ENCODE assay signal across 25 cellular contexts in genomic region chr17:44177641-44178040, GRCh38. TPM values are rescaled to one million over a fixed set of nuclear protein-coding genes. Genes with fewer than 3 reads are reported as not detected.
DNase-seq lines count a peak whose midpoint lies in the region; ATAC-seq, FAIRE-seq and TF ChIP-seq lines count a peak whose summit lies in the region.
"Had no signal": no experiment of that assay in that cellular context is flagged by ENCODE, and none has a peak within 500 bp of the region (broad histone marks: within the 10 kb centered on the region; RNA-seq: fewer than 3 reads in every experiment).

No MANE protein-coding gene starts in this region.

- H3K27me3 ChIP-seq in CD8-positive, alpha-beta T cell (ENCODE audit: insufficient read depth, low read length) = no peaks in the 10 kb centered on the region
- H3K27me3 ChIP-seq in K562 (ENCODE audit: control insufficient read depth in 2 of 2, insufficient read depth in 2 of 2, low read length in 2 of 2) = no peaks in the 10 kb centered on the region
- H3K27me3 ChIP-seq: BE2C, MG63 had no signal

- in situ Hi-C loops in K562 (cut with MboI) = no loop called here

- CTCF ChIA-PET in A549 (lab: Yijun Ruan, JAX) = interaction anchor here (1.0 to 3.7 kb wide), 2 partner anchors 10 to 34 kb away, joined by 3 to 18 read pairs; no protein-coding TSS in a partner anchor
- CTCF ChIA-PET in CD8-positive, alpha-beta T cell (lab: Charles Lee) = interaction anchor here (0.5 kb wide), 1 partner anchor 134 kb away, joined by 4 read pairs; no protein-coding TSS in a partner anchor
- CTCF ChIA-PET in K562 (lab: Yijun Ruan, JAX; ENCODE audit: low intra/inter-chr PET ratio) = no interaction called here
- CTCF ChIA-PET in activated CD4-positive, alpha-beta T cell treated with anti-CD3 and anti-CD28 coated beads for 36 hours (lab: Charles Lee) = interaction anchor here (1.2 kb wide), 1 partner anchor 27 kb away, joined by 4 read pairs; no protein-coding TSS in a partner anchor

- H3K79me2 ChIP-seq in K562 (ENCODE audit: control insufficient read depth, insufficient read depth, low read length) = peaks cover 9% of the 10 kb centered on the region; the same call in 1 of the 3 replicates

- no peak for DNase-seq in A549 (ENCODE audit: low read depth in 1 of 2, low spot score in 1 of 2)
- DNase-seq in CD8-positive, alpha-beta T cell = no peak
- no peak for DNase-seq in K562 (ENCODE audit: extremely low read depth in 1 of 4, low spot score in 3 of 4)
- DNase-seq in stimulated activated effector memory CD8-positive, alpha-beta T cell treated with anti-CD3 and anti-CD28 coated beads, Interleukin-12 subunit alpha, Interleukin-12 subunit beta, amount 100 ng/mL, for 72 hours (ENCODE audit: low spot score in 2 of 2) = no peak
- no peak for DNase-seq in NCI-H526 (lab: John Stamatoyannopoulos, UW)
- DNase-seq in 8988T = no peak
- DNase-seq in activated CD4-positive, alpha-beta T cell treated with anti-CD3 and anti-CD28 coated beads for 36 hours = no peak
- DNase-seq: BE2C; DMS153; DND-41; GM23248; H7; KG1; MG63; NCI-H1105 treated with DMSO at 0.1 percent for 48 hours; NCI-H2029; NCI-H446; NCI-H524 treated with DMSO at 0.1 percent for 48 hours; NCI-H82; NK-92 treated with Interleukin-12 subunit alpha and Interleukin-12 subunit beta, amount 100 ng/mL, for 24 hours; PC-3; SHP77 had no signal

- TF ChIP-seq POLR2A in A549 (IDR thresholded peaks at IDR 0.05; ENCODE audit: low read length) (no peak), K562 (conservative IDR thresholded peaks at IDR 0.05) (no peak)

- no peaks in the 10 kb centered on the region for H3K9me1 ChIP-seq in K562 (ENCODE audit: control insufficient read depth, insufficient read depth, low read length)

- peaks cover 43% of the 10 kb centered on the region for H3K36me3 Mint-ChIP-seq in CD8-positive, alpha-beta T cell
- peaks cover 48% of the 10 kb centered on the region for H3K36me3 Mint-ChIP-seq in stimulated activated effector memory CD8-positive, alpha-beta T cell treated with anti-CD3 and anti-CD28 coated beads, Interleukin-12 subunit alpha, Interleukin-12 subunit beta, amount 100 ng/mL, for 72 hours
- peaks cover 15% of the 10 kb centered on the region for H3K36me3 Mint-ChIP-seq in activated CD4-positive, alpha-beta T cell treated with anti-CD3 and anti-CD28 coated beads for 36 hours (ENCODE audit: low read depth)

- 85% methylated on average over 4 of the region's 4 CpGs for WGBS in A549 (ENCODE audit: missing lambda C conversion rate)
- 96% methylated on average over 3 of the region's 4 CpGs for WGBS in K562 (ENCODE audit: insufficient coverage, low coverage, missing lambda C conversion rate)

- no peak for FAIRE-seq in A549 (lab: Jason Lieb, UNC)
- no peak for FAIRE-seq in K562 (lab: Jason Lieb, UNC)
- FAIRE-seq: HTR-8/SVneo had no signal

- no peaks in the 10 kb centered on the region for H3K9me3 Mint-ChIP-seq in CD8-positive, alpha-beta T cell
- H3K9me3 Mint-ChIP-seq in stimulated activated effector memory CD8-positive, alpha-beta T cell treated with anti-CD3 and anti-CD28 coated beads, Interleukin-12 subunit alpha, Interleukin-12 subunit beta, amount 100 ng/mL, for 72 hours = no peaks in the 10 kb centered on the region
- no peaks in the 10 kb centered on the region for H3K9me3 Mint-ChIP-seq in activated CD4-positive, alpha-beta T cell treated with anti-CD3 and anti-CD28 coated beads for 36 hours (ENCODE audit: low read depth)

- no peaks in the 10 kb centered on the region for H3K27me3 Mint-ChIP-seq in CD8-positive, alpha-beta T cell (ENCODE audit: low read depth)
- H3K27me3 Mint-ChIP-seq in activated CD4-positive, alpha-beta T cell treated with anti-CD3 and anti-CD28 coated beads for 36 hours = no peaks in the 10 kb centered on the region

- H3K4me3 ChIP-seq in A549 = no peak overlapping the region
- no peak overlapping the region for H3K4me3 ChIP-seq in CD8-positive, alpha-beta T cell (ENCODE audit: low read depth, low read length)
- no peak overlapping the region for H3K4me3 ChIP-seq in K562
- H3K4me3 ChIP-seq: GM23248, MG63 had no signal

- TF ChIP-seq CTCF in A549 (IDR thresholded peaks at IDR 0.05) (no peak), K562 (IDR thresholded peaks at IDR 0.05 in 2 of 3, conservative IDR thresholded peaks at IDR 0.05 in 1 of 3; ENCODE audit: insufficient read depth in 2 of 3, low read depth in 1 of 3, low read length in 3 of 3) (no peak)
- TF ChIP-seq CTCF in CD8-positive, alpha-beta T cell (IDR thresholded peaks at IDR 0.05) = no peak

- peaks cover 13% of the 10 kb centered on the region for H3K36me3 ChIP-seq in CD8-positive, alpha-beta T cell (ENCODE audit: insufficient read depth, low read length)
- peaks cover 41% of the 10 kb centered on the region; the same call in 2 of the 3 replicates for H3K36me3 ChIP-seq in K562 (ENCODE audit: control insufficient read depth, insufficient read depth, low read length)

- TF ChIP-seq EP300 in A549 (IDR thresholded peaks at IDR 0.05) = no peak
- TF ChIP-seq EP300 in K562 (IDR thresholded peaks at IDR 0.05; ENCODE audit: low read length) = no peak

- BruUV-seq in K562 (replicated peaks; lab: Mats Ljungman, UMichigan) = no TSS peak

- intact Hi-C loops in CD8-positive, alpha-beta T cell (cut with DNase I, micrococcal nuclease) = no loop called here
- intact Hi-C loops in K562 (cut with micrococcal nuclease) = no loop called here
- intact Hi-C loops in activated CD4-positive, alpha-beta T cell treated with anti-CD3 and anti-CD28 coated beads for 36 hours (cut with DNase I, micrococcal nuclease) = no loop called here

- no peaks in the 10 kb centered on the region for H4K20me1 ChIP-seq in K562 (replicated peaks; ENCODE audit: control insufficient read depth, insufficient read depth, low read length)

- H3K4me1 Mint-ChIP-seq in CD8-positive, alpha-beta T cell (ENCODE audit: low read depth) = peaks cover 10% of the 10 kb centered on the region
- peaks cover 12% of the 10 kb centered on the region for H3K4me1 Mint-ChIP-seq in stimulated activated effector memory CD8-positive, alpha-beta T cell treated with anti-CD3 and anti-CD28 coated beads, Interleukin-12 subunit alpha, Interleukin-12 subunit beta, amount 100 ng/mL, for 72 hours
- peaks cover 6% of the 10 kb centered on the region for H3K4me1 Mint-ChIP-seq in activated CD4-positive, alpha-beta T cell treated with anti-CD3 and anti-CD28 coated beads for 36 hours
- H3K4me1 Mint-ChIP-seq: CD14-positive monocyte had no signal

- H3K9me3 ChIP-seq in A549 (no peaks in the 10 kb centered on the region), K562 (replicated peaks; ENCODE audit: control insufficient read depth, insufficient read depth, low read depth, low read length) (no peaks in the 10 kb centered on the region)
- no peaks in the 10 kb centered on the region for H3K9me3 ChIP-seq in CD8-positive, alpha-beta T cell (ENCODE audit: low read length)
- H3K9me3 ChIP-seq: BE2C, MG63 had no signal

- no peak overlapping the region for H3K4me2 ChIP-seq in A549
- no peak overlapping the region for H3K4me2 ChIP-seq in K562 (ENCODE audit: insufficient read depth, low read length)

- H3K27ac Mint-ChIP-seq in CD8-positive, alpha-beta T cell = peak overlapping the region; percentile 37
- peak overlapping the region; percentile 50 for H3K27ac Mint-ChIP-seq in stimulated activated effector memory CD8-positive, alpha-beta T cell treated with anti-CD3 and anti-CD28 coated beads, Interleukin-12 subunit alpha, Interleukin-12 subunit beta, amount 100 ng/mL, for 72 hours
- H3K27ac Mint-ChIP-seq in activated CD4-positive, alpha-beta T cell treated with anti-CD3 and anti-CD28 coated beads for 36 hours = no peak overlapping the region

- ATAC-seq in A549 (peak; percentile 10 to 26; a peak in 2 of 6 replicates), K562 (peak; percentile 18; the same call in 1 of the 3 replicates)
- ATAC-seq in CD8-positive, alpha-beta T cell = no peak
- peak; percentile 13 for ATAC-seq in stimulated activated effector memory CD8-positive, alpha-beta T cell treated with anti-CD3 and anti-CD28 coated beads, Interleukin-12 subunit alpha, Interleukin-12 subunit beta, amount 100 ng/mL, for 72 hours
- ATAC-seq in activated CD4-positive, alpha-beta T cell treated with anti-CD3 and anti-CD28 coated beads for 36 hours = no peak
- ATAC-seq: PC-3 had no signal

- POLR2A ChIA-PET in A549 (lab: Yijun Ruan, JAX) = no interaction called here
- POLR2A ChIA-PET in CD8-positive, alpha-beta T cell (lab: Charles Lee) = no interaction called here
- POLR2A ChIA-PET in K562 (lab: Yijun Ruan, JAX) = interaction anchor here (1.0 to 3.2 kb wide), 3 partner anchors 8 to 10 kb away, joined by 3 to 10 read pairs (median 3); partner anchors contain the start of gene TMUB2
- POLR2A ChIA-PET in activated CD4-positive, alpha-beta T cell treated with anti-CD3 and anti-CD28 coated beads for 36 hours (lab: Charles Lee) = no interaction called here

- no peak overlapping the region for H2AFZ ChIP-seq in K562 (ENCODE audit: low read depth, low read length)
- H2AFZ ChIP-seq: GM23248 had no signal

- no peaks in the 10 kb centered on the region for H3K4me1 ChIP-seq in A549
- no peaks in the 10 kb centered on the region for H3K4me1 ChIP-seq in CD8-positive, alpha-beta T cell (ENCODE audit: insufficient read depth, low read length)
- H3K4me1 ChIP-seq in K562 (replicated peaks in 1 of 2; ENCODE audit: control insufficient read depth in 2 of 2, insufficient read depth in 2 of 2, low read length in 2 of 2) = peaks cover 0 to 11% of the 10 kb centered on the region in 2 experiments; a peak in 1 of 5 replicates

- 0 out of 4 replicates have a peak overlapping the region, but pooled peaks of 1 of the 2 experiments have one; percentile 45 for H3K9ac ChIP-seq in K562 (ENCODE audit: insufficient read depth in 1 of 2, low read depth in 2 of 2, low read length in 2 of 2)
- H3K9ac ChIP-seq: GM23248 had no signal

- H3K4me3 Mint-ChIP-seq in CD8-positive, alpha-beta T cell = no peak overlapping the region
- no peak overlapping the region for H3K4me3 Mint-ChIP-seq in stimulated activated effector memory CD8-positive, alpha-beta T cell treated with anti-CD3 and anti-CD28 coated beads, Interleukin-12 subunit alpha, Interleukin-12 subunit beta, amount 100 ng/mL, for 72 hours
- no peak overlapping the region for H3K4me3 Mint-ChIP-seq in activated CD4-positive, alpha-beta T cell treated with anti-CD3 and anti-CD28 coated beads for 36 hours
- H3K4me3 Mint-ChIP-seq: CD14-positive monocyte had no signal

- TF ChIP-seq RAD21 in A549 (conservative IDR thresholded peaks at IDR 0.05 in 1 of 2, IDR thresholded peaks at IDR 0.05 in 1 of 2) (no peak), K562 (CRISPR knock-in tag; conservative IDR thresholded peaks at IDR 0.05 in 1 of 2, IDR thresholded peaks at IDR 0.05 in 1 of 2) (no peak)

- no peak overlapping the region for H3K27ac ChIP-seq in A549
- no peak overlapping the region for H3K27ac ChIP-seq in CD8-positive, alpha-beta T cell (ENCODE audit: low read depth, low read length)
- no peak overlapping the region for H3K27ac ChIP-seq in K562 (ENCODE audit: extremely low read depth, low read depth, low read length)
- H3K27ac ChIP-seq: GM23248 had no signal

RNA-seq across cellular contexts. Expression of gene ASB16, which starts 7.1 kb away (rescaled TPM):
- 0.05 TPM in 1 of 2 replicates, not detected in the other for polyA plus RNA-seq in A549 (2011; rRNA removed)
- polyA plus RNA-seq in A549 (2012; cell fraction: cytosol; rRNA removed) = 0.04 and 0.06 TPM in 2 replicates
- polyA plus RNA-seq in A549 (2012; cell fraction: nucleus; rRNA removed) = 0.67 and 0.69 TPM in 2 replicates
- polyA plus RNA-seq in A549 (2017; fragmentation: RNase III; extraction: RNeasy Plus Mini Kit Qiagen cat#74134 plus additional on column Dnase treatment) = 0.12 to 0.16 TPM (median 0.15 TPM) in 3 replicates
- not detected in 2 replicates for polyA minus RNA-seq in A549 (2011; rRNA and poly(A)+ RNA removed)
- not detected for total RNA-seq in CD8-positive, alpha-beta T cell
- 0.44 TPM in 1 of 2 replicates, not detected in the other for total RNA-seq in K562 (2011; cell fraction: chromatin; rRNA removed; ENCODE audit: low replicate concordance)
- 0.33 and 0.39 TPM in 2 replicates for total RNA-seq in K562 (2011; cell fraction: nucleolus; rRNA removed)
- 0.31 TPM in 1 of 2 replicates, not detected in the other for total RNA-seq in K562 (2011; cell fraction: nucleoplasm; rRNA removed)
- total RNA-seq in K562 (2014; rRNA removed) = not detected in 2 replicates
- not detected in 2 replicates for total RNA-seq in K562 (2014; rRNA removed; fragmentation: Illumina TruSeq; extraction: Trizol)
- total RNA-seq in K562 (2015; rRNA removed; fragmentation: Illumina TruSeq; extraction: Trizol) = not detected in 2 replicates
- total RNA-seq in K562 (2021) = not detected in 2 replicates
- polyA plus RNA-seq in K562 (2011; rRNA removed) = 0.07 and 0.14 TPM in 2 replicates
- polyA plus RNA-seq in K562 (2011; cell fraction: cytosol; rRNA removed) = 0.03 and 0.04 TPM in 2 replicates
- polyA plus RNA-seq in K562 (2011; cell fraction: nucleus; rRNA removed) = 0.07 and 0.24 TPM in 2 replicates
- polyA plus RNA-seq in K562 (2012) = 1.0 and 1.8 TPM in 2 replicates
- not detected in 2 replicates for polyA plus RNA-seq in K562 (2014; fragmentation: Illumina TruSeq; extraction: Trizol)
- under 1 TPM in 1 of 2 experiments, not detected in 1; 0.03 TPM for polyA plus RNA-seq in K562 (2014; fragmentation: Nextera tagmentation; extraction: Ambion mirVana)
- polyA plus RNA-seq in K562 (2014; rRNA removed) = 0.23 TPM in 1 of 2 replicates, not detected in the other
- not detected in 2 replicates for polyA minus RNA-seq in K562 (2011; rRNA and poly(A)+ RNA removed)
- polyA minus RNA-seq in K562 (2011; cell fraction: cytosol; rRNA and poly(A)+ RNA removed) = not detected in 2 replicates
- not detected in 2 replicates for polyA minus RNA-seq in K562 (2011; cell fraction: nucleus; rRNA and poly(A)+ RNA removed)
- under 1 TPM; 0.14 TPM for total RNA-seq in activated CD4-positive, alpha-beta T cell treated with anti-CD3 and anti-CD28 coated beads for 36 hours
- total RNA-seq: GM23248, SK-MEL-5 had no signal
- polyA plus RNA-seq: CD14-positive monocyte had no signal

RNA-seq across cellular contexts. Expression of gene TMUB2, which starts 9.1 kb away (rescaled TPM):
- polyA plus RNA-seq in A549 (2011; rRNA removed) (36.2 and 43.3 TPM in 2 replicates), A549 (2017; fragmentation: RNase III; extraction: RNeasy Plus Mini Kit Qiagen cat#74134 plus additional on column Dnase treatment) (37.6 to 44.4 TPM (median 42.0 TPM) in 3 replicates), K562 (2011; rRNA removed) (24.1 and 29.5 TPM in 2 replicates), K562 (2014; fragmentation: Illumina TruSeq; extraction: Trizol) (24.0 and 26.8 TPM in 2 replicates), K562 (2014; fragmentation: Nextera tagmentation; extraction: Ambion mirVana) (1 to 10 TPM; 4.1 to 6.2 TPM), K562 (2014; rRNA removed) (27.3 and 29.8 TPM in 2 replicates)
- 37.3 and 45.4 TPM in 2 replicates for polyA plus RNA-seq in A549 (2012; cell fraction: cytosol; rRNA removed)
- polyA plus RNA-seq in A549 (2012; cell fraction: nucleus; rRNA removed) = 104 and 115 TPM in 2 replicates
- 29.9 and 32.2 TPM in 2 replicates for polyA minus RNA-seq in A549 (2011; rRNA and poly(A)+ RNA removed)
- 10 to 100 TPM; 43.2 to 43.8 TPM for total RNA-seq in CD8-positive, alpha-beta T cell
- 38.1 and 99.8 TPM in 2 replicates for total RNA-seq in K562 (2011; cell fraction: chromatin; rRNA removed; ENCODE audit: low replicate concordance)
- total RNA-seq in K562 (2011; cell fraction: nucleolus; rRNA removed) = 73.8 and 91.2 TPM in 2 replicates
- 60.6 and 66.9 TPM in 2 replicates for total RNA-seq in K562 (2011; cell fraction: nucleoplasm; rRNA removed)
- total RNA-seq in K562 (2014; rRNA removed) (16.3 and 25.4 TPM in 2 replicates), K562 (2014; rRNA removed; fragmentation: Illumina TruSeq; extraction: Trizol) (8.4 and 9.7 TPM in 2 replicates), K562 (2015; rRNA removed; fragmentation: Illumina TruSeq; extraction: Trizol) (15.6 and 15.8 TPM in 2 replicates), K562 (2021) (20.3 and 21.1 TPM in 2 replicates)
- polyA plus RNA-seq in K562 (2011; cell fraction: cytosol; rRNA removed) = 31.6 and 38.9 TPM in 2 replicates
- 115 and 122 TPM in 2 replicates for polyA plus RNA-seq in K562 (2011; cell fraction: nucleus; rRNA removed)
- polyA plus RNA-seq in K562 (2012) = 20.3 and 28.3 TPM in 2 replicates
- polyA minus RNA-seq in K562 (2011; rRNA and poly(A)+ RNA removed) = 10.3 and 12.0 TPM in 2 replicates
- 7.9 and 10.4 TPM in 2 replicates for polyA minus RNA-seq in K562 (2011; cell fraction: cytosol; rRNA and poly(A)+ RNA removed)
- polyA minus RNA-seq in K562 (2011; cell fraction: nucleus; rRNA and poly(A)+ RNA removed) = 13.3 and 18.0 TPM in 2 replicates
- 10 to 100 TPM; 19.8 to 20.3 TPM for total RNA-seq in activated CD4-positive, alpha-beta T cell treated with anti-CD3 and anti-CD28 coated beads for 36 hours

RNA-seq across cellular contexts. Expression of gene ATXN7L3, which starts 22.0 kb away (rescaled TPM):
- polyA plus RNA-seq in A549 (2011; rRNA removed) (65.7 and 72.7 TPM in 2 replicates), A549 (2017; fragmentation: RNase III; extraction: RNeasy Plus Mini Kit Qiagen cat#74134 plus additional on column Dnase treatment) (54.0 to 66.2 TPM (median 60.5 TPM) in 3 replicates), K562 (2011; rRNA removed) (31.5 and 33.2 TPM in 2 replicates), K562 (2014; fragmentation: Illumina TruSeq; extraction: Trizol) (39.1 and 39.4 TPM in 2 replicates), K562 (2014; fragmentation: Nextera tagmentation; extraction: Ambion mirVana) (under 1 TPM; 0.62 to 0.90 TPM), K562 (2014; rRNA removed) (34.9 and 45.5 TPM in 2 replicates)
- 39.3 and 52.4 TPM in 2 replicates for polyA plus RNA-seq in A549 (2012; cell fraction: cytosol; rRNA removed)
- 84.7 and 105 TPM in 2 replicates for polyA plus RNA-seq in A549 (2012; cell fraction: nucleus; rRNA removed)
- polyA minus RNA-seq in A549 (2011; rRNA and poly(A)+ RNA removed) = 67.2 and 79.1 TPM in 2 replicates
- total RNA-seq in CD8-positive, alpha-beta T cell = 10 to 100 TPM; 85.5 to 85.7 TPM
- 51.6 and 129 TPM in 2 replicates for total RNA-seq in K562 (2011; cell fraction: chromatin; rRNA removed; ENCODE audit: low replicate concordance)
- 62.6 and 75.4 TPM in 2 replicates for total RNA-seq in K562 (2011; cell fraction: nucleolus; rRNA removed)
- 53.1 and 57.1 TPM in 2 replicates for total RNA-seq in K562 (2011; cell fraction: nucleoplasm; rRNA removed)
- total RNA-seq in K562 (2014; rRNA removed) (37.9 and 39.0 TPM in 2 replicates), K562 (2014; rRNA removed; fragmentation: Illumina TruSeq; extraction: Trizol) (22.7 and 23.9 TPM in 2 replicates), K562 (2015; rRNA removed; fragmentation: Illumina TruSeq; extraction: Trizol) (30.5 and 30.9 TPM in 2 replicates), K562 (2021) (56.4 and 66.1 TPM in 2 replicates)
- 36.0 and 37.1 TPM in 2 replicates for polyA plus RNA-seq in K562 (2011; cell fraction: cytosol; rRNA removed)
- polyA plus RNA-seq in K562 (2011; cell fraction: nucleus; rRNA removed) = 79.2 and 91.4 TPM in 2 replicates
- polyA plus RNA-seq in K562 (2012) = 32.1 and 40.8 TPM in 2 replicates
- polyA minus RNA-seq in K562 (2011; rRNA and poly(A)+ RNA removed) = 42.8 and 44.3 TPM in 2 replicates
- 17.8 and 23.8 TPM in 2 replicates for polyA minus RNA-seq in K562 (2011; cell fraction: cytosol; rRNA and poly(A)+ RNA removed)
- 35.0 and 46.0 TPM in 2 replicates for polyA minus RNA-seq in K562 (2011; cell fraction: nucleus; rRNA and poly(A)+ RNA removed)
- 10 to 100 TPM; 66.3 to 70.6 TPM for total RNA-seq in activated CD4-positive, alpha-beta T cell treated with anti-CD3 and anti-CD28 coated beads for 36 hours

RNA-seq across cellular contexts. Expression of gene HROB, which starts 35.9 kb away (rescaled TPM):
- polyA plus RNA-seq in A549 (2011; rRNA removed) = 5.4 and 5.6 TPM in 2 replicates
- 8.2 and 11.1 TPM in 2 replicates for polyA plus RNA-seq in A549 (2012; cell fraction: cytosol; rRNA removed)
- polyA plus RNA-seq in A549 (2012; cell fraction: nucleus; rRNA removed) = 23.5 and 24.0 TPM in 2 replicates
- polyA plus RNA-seq in A549 (2017; fragmentation: RNase III; extraction: RNeasy Plus Mini Kit Qiagen cat#74134 plus additional on column Dnase treatment) = 6.0 to 7.1 TPM (median 6.8 TPM) in 3 replicates
- 16.0 and 16.7 TPM in 2 replicates for polyA minus RNA-seq in A549 (2011; rRNA and poly(A)+ RNA removed)
- 1 to 10 TPM; 4.0 to 4.9 TPM for total RNA-seq in CD8-positive, alpha-beta T cell
- 57.8 and 130 TPM in 2 replicates for total RNA-seq in K562 (2011; cell fraction: chromatin; rRNA removed; ENCODE audit: low replicate concordance)
- total RNA-seq in K562 (2011; cell fraction: nucleolus; rRNA removed) = 60.3 and 68.5 TPM in 2 replicates
- total RNA-seq in K562 (2011; cell fraction: nucleoplasm; rRNA removed) = 45.9 and 50.4 TPM in 2 replicates
- total RNA-seq in K562 (2014; rRNA removed) = 10.4 and 15.0 TPM in 2 replicates
- total RNA-seq in K562 (2014; rRNA removed; fragmentation: Illumina TruSeq; extraction: Trizol) = 7.1 and 9.3 TPM in 2 replicates
- total RNA-seq in K562 (2015; rRNA removed; fragmentation: Illumina TruSeq; extraction: Trizol) = 9.6 and 9.8 TPM in 2 replicates
- 17.5 and 20.1 TPM in 2 replicates for total RNA-seq in K562 (2021)
- polyA plus RNA-seq in K562 (2011; rRNA removed) = 11.9 and 25.9 TPM in 2 replicates
- 22.0 and 24.6 TPM in 2 replicates for polyA plus RNA-seq in K562 (2011; cell fraction: cytosol; rRNA removed)
- 34.5 and 44.9 TPM in 2 replicates for polyA plus RNA-seq in K562 (2011; cell fraction: nucleus; rRNA removed)
- polyA plus RNA-seq in K562 (2012) = 11.8 and 18.1 TPM in 2 replicates
- polyA plus RNA-seq in K562 (2014; fragmentation: Illumina TruSeq; extraction: Trizol) = 18.9 and 19.5 TPM in 2 replicates
- 1 to 10 TPM; 6.6 to 6.7 TPM for polyA plus RNA-seq in K562 (2014; fragmentation: Nextera tagmentation; extraction: Ambion mirVana)
- polyA plus RNA-seq in K562 (2014; rRNA removed) = 10.6 and 13.5 TPM in 2 replicates
- polyA minus RNA-seq in K562 (2011; rRNA and poly(A)+ RNA removed) = 21.5 and 22.0 TPM in 2 replicates
- polyA minus RNA-seq in K562 (2011; cell fraction: cytosol; rRNA and poly(A)+ RNA removed) = 15.9 and 16.5 TPM in 2 replicates
- 10.0 and 13.3 TPM in 2 replicates for polyA minus RNA-seq in K562 (2011; cell fraction: nucleus; rRNA and poly(A)+ RNA removed)
- total RNA-seq in activated CD4-positive, alpha-beta T cell treated with anti-CD3 and anti-CD28 coated beads for 36 hours = 10 to 100 TPM; 17.1 to 23.3 TPM

RNA-seq across cellular contexts. Expression of gene UBTF, which starts 41.8 kb away (rescaled TPM):
- polyA plus RNA-seq in A549 (2011; rRNA removed) (39.8 and 44.0 TPM in 2 replicates), A549 (2017; fragmentation: RNase III; extraction: RNeasy Plus Mini Kit Qiagen cat#74134 plus additional on column Dnase treatment) (75.0 to 76.2 TPM (median 75.5 TPM) in 3 replicates), K562 (2011; rRNA removed) (28.5 and 31.4 TPM in 2 replicates), K562 (2014; fragmentation: Illumina TruSeq; extraction: Trizol) (96.5 and 110 TPM in 2 replicates), K562 (2014; fragmentation: Nextera tagmentation; extraction: Ambion mirVana) (1 to 10 TPM; 1.2 to 1.5 TPM), K562 (2014; rRNA removed) (75.8 and 83.6 TPM in 2 replicates)
- 37.0 and 41.6 TPM in 2 replicates for polyA plus RNA-seq in A549 (2012; cell fraction: cytosol; rRNA removed)
- polyA plus RNA-seq in A549 (2012; cell fraction: nucleus; rRNA removed) = 36.1 and 47.3 TPM in 2 replicates
- polyA minus RNA-seq in A549 (2011; rRNA and poly(A)+ RNA removed) = 28.2 and 29.7 TPM in 2 replicates
- 100 to 1,000 TPM; 151 to 155 TPM for total RNA-seq in CD8-positive, alpha-beta T cell
- 89.5 and 158 TPM in 2 replicates for total RNA-seq in K562 (2011; cell fraction: chromatin; rRNA removed; ENCODE audit: low replicate concordance)
- total RNA-seq in K562 (2011; cell fraction: nucleolus; rRNA removed) = 66.7 and 67.4 TPM in 2 replicates
- total RNA-seq in K562 (2011; cell fraction: nucleoplasm; rRNA removed) = 88.9 and 94.8 TPM in 2 replicates
- total RNA-seq in K562 (2014; rRNA removed) (107 and 113 TPM in 2 replicates), K562 (2014; rRNA removed; fragmentation: Illumina TruSeq; extraction: Trizol) (50.3 and 53.8 TPM in 2 replicates), K562 (2015; rRNA removed; fragmentation: Illumina TruSeq; extraction: Trizol) (85.8 and 86.3 TPM in 2 replicates), K562 (2021) (90.1 and 93.9 TPM in 2 replicates)
- 15.1 and 15.4 TPM in 2 replicates for polyA plus RNA-seq in K562 (2011; cell fraction: cytosol; rRNA removed)
- 56.9 and 86.7 TPM in 2 replicates for polyA plus RNA-seq in K562 (2011; cell fraction: nucleus; rRNA removed)
- polyA plus RNA-seq in K562 (2012) = 61.3 and 68.3 TPM in 2 replicates
- polyA minus RNA-seq in K562 (2011; rRNA and poly(A)+ RNA removed) = 30.2 and 35.1 TPM in 2 replicates
- 21.8 and 22.2 TPM in 2 replicates for polyA minus RNA-seq in K562 (2011; cell fraction: cytosol; rRNA and poly(A)+ RNA removed)
- polyA minus RNA-seq in K562 (2011; cell fraction: nucleus; rRNA and poly(A)+ RNA removed) = 34.5 and 53.5 TPM in 2 replicates
- 100 to 1,000 TPM; 127 to 162 TPM for total RNA-seq in activated CD4-positive, alpha-beta T cell treated with anti-CD3 and anti-CD28 coated beads for 36 hours

Comparison
In these comparisons a context has a peak if more than half of its experiments do, and no peak if none do; other contexts are left out.
1. ATAC-seq: peak in A549 (2 of 2), K562 (single experiment) and stimulated activated effector memory CD8-positive, alpha-beta T cell treated with anti-CD3 and anti-CD28 coated beads, Interleukin-12 subunit alpha, Interleukin-12 subunit beta, amount 100 ng/mL, for 72 hours (single experiment); none in CD8-positive, alpha-beta T cell (single experiment) and activated CD4-positive, alpha-beta T cell treated with anti-CD3 and anti-CD28 coated beads for 36 hours (single experiment).